Comparison of ENCODE assay signal across 8 cellular contexts in the genomic region with DNA sequence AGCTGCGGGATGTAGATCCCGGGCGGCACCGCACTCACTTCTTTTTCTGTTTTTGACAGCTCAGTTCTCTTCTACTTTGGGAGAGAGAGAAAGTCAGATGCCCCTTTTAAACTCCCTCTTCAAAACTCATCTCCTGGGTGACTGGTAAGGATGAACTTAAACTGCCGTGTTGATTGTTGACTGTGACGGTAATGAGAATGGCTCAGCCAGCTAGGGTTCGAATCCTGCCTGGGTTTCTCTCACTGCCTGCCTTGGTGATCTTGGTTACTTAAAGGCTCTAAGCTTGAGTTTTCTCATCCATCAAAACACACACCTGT. TPM values are rescaled to one million over a fixed set of nuclear protein-coding genes. Genes with fewer than 3 reads are reported as not detected.
DNase-seq lines count a peak whose midpoint lies in the region; ATAC-seq and TF ChIP-seq lines count a peak whose summit lies in the region.

No MANE protein-coding gene starts in this region.

- H3K36me3 Mint-ChIP-seq in effector memory CD8-positive, alpha-beta T cell (ENCODE audit: insufficient read depth): peaks cover 5% of the 10 kb centered on the region
- H3K36me3 Mint-ChIP-seq in natural killer cell treated with Interleukin-12 subunit alpha and Interleukin-12 subunit beta and Interleukin-15 and Interleukin-18, amount 100 ng/mL, for 72 hours: peaks cover 5% of the 10 kb centered on the region

- H3K4me1 ChIP-seq in heart right ventricle: peaks cover 6 to 30% (median 14%) of the 10 kb centered on the region in 9 donors

- H3K4me3 Mint-ChIP-seq in effector memory CD8-positive, alpha-beta T cell: peak overlapping the region; percentile 88 to 94
- peak overlapping the region; percentile 98 for H3K4me3 Mint-ChIP-seq in natural killer cell treated with Interleukin-12 subunit alpha and Interleukin-12 subunit beta and Interleukin-15 and Interleukin-18, amount 100 ng/mL, for 72 hours

- H3K4me1 Mint-ChIP-seq in effector memory CD8-positive, alpha-beta T cell (ENCODE audit: low read depth in 2 of 2): peaks cover 21 to 29% of the 10 kb centered on the region in 2 donors
- H3K4me1 Mint-ChIP-seq in natural killer cell treated with Interleukin-12 subunit alpha and Interleukin-12 subunit beta and Interleukin-15 and Interleukin-18, amount 100 ng/mL, for 72 hours (ENCODE audit: low read depth in 2 of 2): peaks cover 32 to 66% of the 10 kb centered on the region in 2 donors

- H3K27ac ChIP-seq in heart right ventricle: peak overlapping the region; percentile 84 to 98 (median 96)

- H3K4me3 ChIP-seq in heart right ventricle: peak overlapping the region; percentile 70 to 89 (median 80)

- no peaks in the 10 kb centered on the region for H3K9me3 ChIP-seq in heart right ventricle

- no peak for TF ChIP-seq CTCF in heart right ventricle (IDR thresholded peaks at IDR 0.05)

- no peaks in the 10 kb centered on the region for H3K27me3 ChIP-seq in heart right ventricle

- WGBS in heart right ventricle, 2 donors: 0% methylated on average over 7 of the region's 7 CpGs

- peak overlapping the region; percentile 78 to 90 for H3K27ac Mint-ChIP-seq in effector memory CD8-positive, alpha-beta T cell
- peak overlapping the region; percentile 82 to 84 for H3K27ac Mint-ChIP-seq in natural killer cell treated with Interleukin-12 subunit alpha and Interleukin-12 subunit beta and Interleukin-15 and Interleukin-18, amount 100 ng/mL, for 72 hours

- ATAC-seq in heart right ventricle: peak in 1 of 8 donors; percentile 2
- no peak for ATAC-seq in Right ventricle myocardium superior (ENCODE audit: poor library complexity)
- ATAC-seq in effector memory CD8-positive, alpha-beta T cell (replicated peaks): no peak
- no peak for ATAC-seq in natural killer cell treated with Interleukin-12 subunit alpha and Interleukin-12 subunit beta and Interleukin-15 and Interleukin-18, amount 100 ng/mL, for 72 hours

- H3K9me3 Mint-ChIP-seq in effector memory CD8-positive, alpha-beta T cell: no peaks in the 10 kb centered on the region
- no peaks in the 10 kb centered on the region for H3K9me3 Mint-ChIP-seq in natural killer cell treated with Interleukin-12 subunit alpha and Interleukin-12 subunit beta and Interleukin-15 and Interleukin-18, amount 100 ng/mL, for 72 hours

- no peaks in the 10 kb centered on the region for H3K36me3 ChIP-seq in heart right ventricle

- intact Hi-C loops in heart right ventricle (cut with DNase I) (loop anchor here in 7 of 10 donors (1.0 to 10.0 kb wide), 5 partner anchors 66 to 87 kb away; a partner anchor contains a TSS), Right ventricle myocardium superior (cut with DNase I) (no loop called here)

- H3K27me3 Mint-ChIP-seq in effector memory CD8-positive, alpha-beta T cell: peaks cover 0 to 8% of the 10 kb centered on the region in 2 donors
- H3K27me3 Mint-ChIP-seq in natural killer cell treated with Interleukin-12 subunit alpha and Interleukin-12 subunit beta and Interleukin-15 and Interleukin-18, amount 100 ng/mL, for 72 hours: peaks cover 8 to 16% of the 10 kb centered on the region in 2 donors

- DNase-seq in heart right ventricle: no peak
- no peak for DNase-seq in Right ventricle myocardium superior
- DNase-seq in NCI-H774 (lab: John Stamatoyannopoulos, UW): peak; percentile 13
- DNase-seq in effector memory CD8-positive, alpha-beta T cell: peak in 1 of 3 experiments; percentile 1
- no peak for DNase-seq in natural killer cell treated with Interleukin-12 subunit alpha and Interleukin-12 subunit beta and Interleukin-15 and Interleukin-18, amount 100 ng/mL, for 72 hours (ENCODE audit: low spot score)
- DNase-seq in putamen (ENCODE audit: low spot score): no peak
- no peak for DNase-seq in activated gamma-delta T cell treated with Interleukin-2 at 50 U/mL for 16 hours
- DNase-seq in ecto neural progenitor cell (ENCODE audit: low spot score): no peak

RNA-seq across cellular contexts. Expression of a gene that starts 0.7 kb away (rescaled TPM):
- total RNA-seq in heart right ventricle: 10 to 100 TPM in 3 of 10 donors, 1 to 10 TPM in 7; 6.7 to 11.9 (median 8.9) TPM
- polyA plus RNA-seq in heart right ventricle: 1 to 10 TPM; 2.9 to 5.4 TPM
- total RNA-seq in Right ventricle myocardium superior: 10.8 TPM
- 10 to 100 TPM in 1 of 2 donors, 1 to 10 TPM in 1; 8.5 to 10.2 TPM for total RNA-seq in natural killer cell treated with Interleukin-12 subunit alpha and Interleukin-12 subunit beta and Interleukin-15 and Interleukin-18, amount 100 ng/mL, for 72 hours
